8 cellular contexts compared by ENCODE assay signal in the genomic region with DNA sequence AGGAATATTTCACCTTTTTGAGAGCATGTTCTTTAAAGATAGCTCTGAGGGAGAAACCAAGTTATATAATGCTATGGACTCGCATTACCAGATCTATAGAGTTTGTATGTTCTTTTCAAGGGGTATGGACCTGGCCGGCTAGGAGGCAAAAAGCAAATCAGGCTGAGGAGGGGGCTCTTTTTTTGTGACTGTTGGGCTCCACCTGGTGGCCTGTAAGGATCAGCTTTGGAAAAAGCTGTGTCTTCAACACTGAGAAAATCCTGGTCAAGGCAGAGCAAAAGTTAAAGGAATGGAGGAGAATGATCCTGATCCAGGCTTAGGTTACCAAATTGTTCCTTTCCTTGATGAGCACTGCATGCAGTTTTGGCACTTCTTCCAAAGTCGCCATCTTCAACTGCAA.
DNase-seq lines count a peak whose midpoint lies in the region; ATAC-seq and TF ChIP-seq lines count a peak whose summit lies in the region.

No MANE protein-coding gene starts in this region.

- H3K4me1 ChIP-seq in right atrium auricular region (no peaks in the 10 kb centered on the region), ascending aorta (no peaks in the 10 kb centered on the region)

- TF ChIP-seq CTCF in right atrium auricular region (IDR thresholded peaks at IDR 0.05) (peak in 1 of 2 donors; percentile 75), ascending aorta (IDR thresholded peaks at IDR 0.05) (peak in 2 of 3 experiments; percentile 24 to 50)

- H3K4me3 ChIP-seq in right atrium auricular region, result no peak overlapping the region
- H3K4me3 ChIP-seq in ascending aorta, result no peak overlapping the region

- H3K36me3 ChIP-seq in right atrium auricular region, result no peaks in the 10 kb centered on the region
- no peaks in the 10 kb centered on the region for H3K36me3 ChIP-seq in ascending aorta

- intact Hi-C loops in Right ventricle myocardium inferior (cut with DNase I) (loop anchor here (1.0 kb wide), 1 partner anchor 218 kb away; no protein-coding TSS in a partner anchor), ascending aorta (cut with DNase I) (no loop called here)

- DNase-seq in Right ventricle myocardium inferior (ENCODE audit: missing footprints) (no peak), right atrium auricular region (ENCODE audit: low spot score) (no peak), NCI-H2227 (lab: John Stamatoyannopoulos, UW; ENCODE audit: unreplicated experiment) (peak; percentile 31), ascending aorta (ENCODE audit: low spot score in 2 of 2) (no peak), inferior parietal cortex (ENCODE audit: extremely low spot score) (peak; percentile 63), Kasumi-1 (lab: John Stamatoyannopoulos, UW) (no peak)
- peak; percentile 4 for DNase-seq in stimulated activated naive CD4-positive, alpha-beta T cell treated with Interleukin-2 at 50 U/mL for 16 hours (lab: John Stamatoyannopoulos, UW)

- no peaks in the 10 kb centered on the region for H3K9me3 ChIP-seq in right atrium auricular region
- no peaks in the 10 kb centered on the region for H3K9me3 ChIP-seq in ascending aorta

- H3K27me3 ChIP-seq in right atrium auricular region (no peaks in the 10 kb centered on the region), ascending aorta (no peaks in the 10 kb centered on the region)

- H3K27ac ChIP-seq in right atrium auricular region (no peak overlapping the region), ascending aorta (no peak overlapping the region)

- ATAC-seq in Right ventricle myocardium inferior (peak; percentile 50), GM21723 (IDR thresholded peaks at IDR 0.05; ENCODE audit: unreplicated experiment) (no peak)

Comparison
In these comparisons a context has a peak if more than half of its experiments do, and no peak if none do; other contexts are left out.
1. DNase-seq: peak in NCI-H2227 (single experiment), inferior parietal cortex (single experiment) and stimulated activated naive CD4-positive, alpha-beta T cell treated with Interleukin-2 at 50 U/mL for 16 hours (single experiment); none in Right ventricle myocardium inferior (single experiment), right atrium auricular region (single experiment), ascending aorta (0 of 2) and Kasumi-1 (0 of 2).